In the genomic region with DNA sequence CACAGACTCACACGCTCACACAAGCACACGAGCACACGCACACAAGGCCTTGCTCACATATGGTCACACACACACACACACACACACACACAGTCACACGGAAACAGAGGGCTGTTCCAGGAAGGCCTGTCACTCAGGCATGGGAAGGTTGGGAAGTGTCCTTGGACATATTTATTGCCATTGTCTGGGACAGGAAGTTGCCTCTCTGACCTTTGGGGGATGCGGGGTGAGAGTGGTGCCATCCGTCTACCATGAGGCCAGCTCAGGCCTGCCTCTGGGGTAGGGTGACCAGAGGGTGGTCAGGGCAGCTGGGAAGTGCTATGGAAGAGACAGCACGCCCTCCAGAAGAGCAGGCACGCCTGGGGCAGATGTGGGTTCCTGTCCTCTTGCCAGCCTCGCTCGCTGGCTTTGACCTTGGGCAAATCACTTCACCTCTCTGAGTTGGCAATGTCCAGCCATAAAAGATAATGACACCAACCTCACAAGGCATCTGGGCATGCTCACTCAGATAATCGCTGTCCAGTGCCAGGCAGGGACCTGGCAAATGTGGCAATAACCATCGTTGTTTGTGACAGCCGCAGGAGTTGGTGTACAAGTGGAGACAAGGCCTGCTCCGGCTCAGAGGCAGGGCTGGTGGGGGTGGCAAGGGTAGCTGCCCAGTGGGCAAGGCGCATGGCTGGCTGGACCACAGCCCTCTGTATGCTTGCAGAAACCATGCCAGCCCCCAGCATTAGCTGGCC, we compare ENCODE assay signal across 1 cellular context.
TF ChIP-seq lines count a peak whose summit lies in the region.

No MANE protein-coding gene starts in this region.

TF ChIP-seq in HEK293, 187 proteins besides CTCF, POLR2A, EP300 and RAD21:
- TF ChIP-seq ZSCAN4 (tag by site-specific recombination; IDR thresholded peaks at IDR 0.05) (0 out of 2 replicates have a peak, but pooled peaks have one; percentile 54), ZNF341 (tag by site-specific recombination; IDR thresholded peaks at IDR 0.05; ENCODE audit: low read depth) (peak; percentile 75), EGR2 (tag by site-specific recombination; IDR thresholded peaks at IDR 0.05; ENCODE audit: low read depth) (no peak)
- TF ChIP-seq, protein P1, sequence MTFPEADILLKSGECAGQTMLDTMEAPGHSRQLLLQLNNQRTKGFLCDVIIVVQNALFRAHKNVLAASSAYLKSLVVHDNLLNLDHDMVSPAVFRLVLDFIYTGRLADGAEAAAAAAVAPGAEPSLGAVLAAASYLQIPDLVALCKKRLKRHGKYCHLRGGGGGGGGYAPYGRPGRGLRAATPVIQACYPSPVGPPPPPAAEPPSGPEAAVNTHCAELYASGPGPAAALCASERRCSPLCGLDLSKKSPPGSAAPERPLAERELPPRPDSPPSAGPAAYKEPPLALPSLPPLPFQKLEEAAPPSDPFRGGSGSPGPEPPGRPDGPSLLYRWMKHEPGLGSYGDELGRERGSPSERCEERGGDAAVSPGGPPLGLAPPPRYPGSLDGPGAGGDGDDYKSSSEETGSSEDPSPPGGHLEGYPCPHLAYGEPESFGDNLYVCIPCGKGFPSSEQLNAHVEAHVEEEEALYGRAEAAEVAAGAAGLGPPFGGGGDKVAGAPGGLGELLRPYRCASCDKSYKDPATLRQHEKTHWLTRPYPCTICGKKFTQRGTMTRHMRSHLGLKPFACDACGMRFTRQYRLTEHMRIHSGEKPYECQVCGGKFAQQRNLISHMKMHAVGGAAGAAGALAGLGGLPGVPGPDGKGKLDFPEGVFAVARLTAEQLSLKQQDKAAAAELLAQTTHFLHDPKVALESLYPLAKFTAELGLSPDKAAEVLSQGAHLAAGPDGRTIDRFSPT (tag by site-specific recombination; IDR thresholded peaks at IDR 0.05): 0 out of 2 replicates have a peak, but pooled peaks have one; percentile 33
